ENCODE assay signal across 8 cellular contexts in the genomic region with DNA sequence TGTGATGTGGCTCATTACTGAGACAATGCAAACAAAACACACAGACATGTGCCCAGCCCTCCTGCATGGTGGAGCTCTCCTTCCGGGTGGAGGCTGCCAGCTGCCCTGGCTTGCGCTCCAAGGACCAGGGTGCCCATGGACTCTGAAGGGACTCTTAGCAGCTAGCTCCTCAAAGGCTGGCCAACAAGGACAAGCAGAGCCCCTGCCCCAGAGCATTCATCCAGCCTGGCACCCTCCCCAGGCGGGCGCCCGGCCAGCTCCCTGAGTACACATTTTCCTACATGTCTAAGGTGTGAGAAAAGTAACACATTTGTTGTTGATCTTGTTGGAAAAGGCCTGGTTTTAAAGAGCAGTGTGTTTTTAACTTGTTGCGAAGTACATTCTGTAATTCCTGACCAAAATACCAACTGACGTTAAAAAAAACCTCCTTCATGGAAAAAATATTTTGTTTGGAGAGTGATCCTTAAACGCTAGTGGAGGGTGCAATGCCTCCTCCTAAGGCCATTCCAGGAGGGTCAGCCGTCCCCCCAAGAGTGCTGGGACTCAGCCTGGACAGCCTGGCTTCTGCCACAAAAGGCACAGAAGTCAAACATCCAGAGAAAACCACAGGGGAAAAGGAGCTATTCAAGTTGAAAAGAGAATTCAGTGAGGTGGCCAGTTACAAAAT.
DNase-seq lines count a peak whose midpoint lies in the region; ATAC-seq, FAIRE-seq and TF ChIP-seq lines count a peak whose summit lies in the region.
"Had no signal": no experiment of that assay in that cellular context is flagged by ENCODE, and none has a peak within 500 bp of the region (broad histone marks: within the 10 kb centered on the region; RNA-seq: fewer than 3 reads in every experiment).

No MANE protein-coding gene starts in this region.

- no peak overlapping the region for H3K4me2 ChIP-seq in neuronal stem cell (ENCODE audit: insufficient read depth, low read length, poor library complexity, severe bottlenecking)

- no peak overlapping the region for H4K8ac ChIP-seq in neuronal stem cell (ENCODE audit: low read depth, low read length)

- TF ChIP-seq CTCF in VCaP (conservative IDR thresholded peaks at IDR 0.05): no peak

- H2AFZ ChIP-seq in neuronal stem cell (ENCODE audit: low read length): no peak overlapping the region

- H3K4me3 Mint-ChIP-seq in activated T-cell treated with anti-CD3 and anti-CD28 coated beads, Interleukin-2, amount 50 U/mL, for 24 hours: no peak overlapping the region

- H3K18ac ChIP-seq in neuronal stem cell (ENCODE audit: low read length): peak overlapping the region; percentile 76

- H3K36me3 Mint-ChIP-seq in activated T-cell treated with anti-CD3 and anti-CD28 coated beads, Interleukin-2, amount 50 U/mL, for 24 hours (ENCODE audit: low read depth): no peaks in the 10 kb centered on the region

- peaks cover 14 to 22% of the 10 kb centered on the region in 2 donors for H3K4me1 ChIP-seq in neuronal stem cell (ENCODE audit: control insufficient read depth in 2 of 2, insufficient read depth in 1 of 2, low read depth in 1 of 2, low read length in 2 of 2)

- H3K27ac ChIP-seq in VCaP: peak overlapping the region; percentile 31; the same call in 1 of the 2 replicates
- H3K27ac ChIP-seq in neuronal stem cell (replicated peaks; ENCODE audit: low read length): no peak overlapping the region

- no peak overlapping the region for H3K9ac ChIP-seq in neuronal stem cell (ENCODE audit: low read depth, low read length, poor library complexity)

- peak overlapping the region; percentile 36 for H2AK5ac ChIP-seq in neuronal stem cell (ENCODE audit: low read depth, low read length)

- no peak overlapping the region for H3K23ac ChIP-seq in neuronal stem cell (ENCODE audit: low read depth, low read length, poor library complexity)

- H4K91ac ChIP-seq in neuronal stem cell (ENCODE audit: low read depth, low read length, poor library complexity): peak overlapping the region; percentile 6

- no peaks in the 10 kb centered on the region for H3K4me1 Mint-ChIP-seq in activated T-cell treated with anti-CD3 and anti-CD28 coated beads, Interleukin-2, amount 50 U/mL, for 24 hours (ENCODE audit: low read depth)

- H3K9me3 ChIP-seq in neuronal stem cell (replicated peaks in 1 of 2; ENCODE audit: control insufficient read depth in 2 of 2, insufficient read depth in 1 of 2, low read depth in 1 of 2, low read length in 2 of 2): no peaks in the 10 kb centered on the region

- no peaks in the 10 kb centered on the region for H3K79me1 ChIP-seq in neuronal stem cell (ENCODE audit: low read depth, low read length)

- H3K4me3 ChIP-seq in neuronal stem cell (ENCODE audit: low read length in 2 of 2): no peak overlapping the region

- H3K4ac ChIP-seq in neuronal stem cell (ENCODE audit: low read length): no peak overlapping the region

- H3K9me3 Mint-ChIP-seq in activated T-cell treated with anti-CD3 and anti-CD28 coated beads, Interleukin-2, amount 50 U/mL, for 24 hours: no peaks in the 10 kb centered on the region

- peak; percentile 55 for FAIRE-seq in urothelium cell line (lab: Jason Lieb, UNC)

- no peak overlapping the region for H3K27ac Mint-ChIP-seq in activated T-cell treated with anti-CD3 and anti-CD28 coated beads, Interleukin-2, amount 50 U/mL, for 24 hours

- no peaks in the 10 kb centered on the region for H3K36me3 ChIP-seq in neuronal stem cell (replicated peaks in 1 of 2; ENCODE audit: control insufficient read depth in 2 of 2, insufficient read depth in 2 of 2, low read length in 2 of 2)

- peaks cover 52% of the 10 kb centered on the region for H3K27me3 Mint-ChIP-seq in activated T-cell treated with anti-CD3 and anti-CD28 coated beads, Interleukin-2, amount 50 U/mL, for 24 hours

- H2BK12ac ChIP-seq in neuronal stem cell (ENCODE audit: low read length): peak overlapping the region; percentile 48

- H2BK120ac ChIP-seq in neuronal stem cell (ENCODE audit: low read depth, low read length): no peak overlapping the region

- peak overlapping the region; percentile 76 for H2BK15ac ChIP-seq in neuronal stem cell (ENCODE audit: low read length)

- WGBS in neuronal stem cell (ENCODE audit: extremely low coverage in 2 of 2, insufficient read length in 2 of 2, insufficient replicate concordance in 1 of 2), 2 donors: no CpG with 5 or more reads among the region's 9 CpGs

- DNase-seq in fibroblast of peridontal ligament (ENCODE audit: extremely low read depth) (peak; percentile 37), neuronal stem cell (ENCODE audit: low spot score) (no peak), urothelium cell line (ENCODE audit: low spot score) (no peak)
- no peak for DNase-seq in activated T-cell treated with anti-CD3 and anti-CD28 coated beads, Interleukin-2, amount 50 U/mL, for 24 hours
- DNase-seq in stimulated activated CD4-positive, alpha-beta T cell treated with anti-CD3 and anti-CD28 coated beads, Interleukin-15, amount 100 ng/mL, for 24 hours: no peak
- DNase-seq: activated CD8-positive, alpha-beta memory T cell treated with anti-CD3 and anti-CD28 coated beads, Interleukin-2, amount 50 U/mL, for 4 hours had no signal

- ATAC-seq in GM21381 (IDR thresholded peaks at IDR 0.05; ENCODE audit: unreplicated experiment): no peak

- no peak overlapping the region for H2BK5ac ChIP-seq in neuronal stem cell (ENCODE audit: low read length)

- no peak overlapping the region for H3K14ac ChIP-seq in neuronal stem cell (ENCODE audit: low read length)

- H3K27me3 ChIP-seq in neuronal stem cell (ENCODE audit: control insufficient read depth in 3 of 3, insufficient read depth in 3 of 3, low read depth in 1 of 3, low read length in 3 of 3): no peaks in the 10 kb centered on the region
